In the genomic region with DNA sequence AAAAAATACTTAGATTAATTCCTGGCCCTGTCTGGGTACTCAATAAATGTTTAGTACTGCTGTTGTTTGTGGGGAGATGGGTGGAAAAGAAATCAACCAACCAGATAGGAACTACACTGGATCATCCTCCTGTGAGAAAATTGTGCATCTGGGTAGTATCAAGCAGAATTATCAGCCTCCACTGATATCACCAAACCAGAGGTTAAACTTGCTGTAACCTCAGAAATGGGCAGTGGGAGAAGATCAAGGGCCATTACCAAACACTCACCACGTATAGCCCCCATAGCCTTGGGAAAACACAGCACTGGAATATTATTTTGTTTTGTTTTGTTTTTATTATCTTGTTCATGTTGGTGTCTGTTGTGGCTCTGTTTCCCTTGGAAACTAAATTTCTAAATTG, we compare ENCODE assay signal across 24 cellular contexts.
"Had no signal": no experiment of that assay in that cellular context is flagged by ENCODE, and none has a peak within 500 bp of the region (broad histone marks: within the 10 kb centered on the region; RNA-seq: fewer than 3 reads in every experiment).

No MANE protein-coding gene starts in this region.

- H3K9me3 ChIP-seq: heart right ventricle, pancreas, testis, vagina had no signal

- H3K27me3 Mint-ChIP-seq: activated CD4-positive, alpha-beta memory T cell treated with anti-CD3 and anti-CD28 coated beads, Interleukin-2, amount 10 ng/mL, durations not matched to agents 7 days and 5 days; activated CD4-positive, alpha-beta T cell treated with anti-CD3 and anti-CD28 coated beads, Interleukin-2, amount 10 ng/mL, durations not matched to agents 24 days and 14 days; activated naive CD4-positive, alpha-beta T cell treated with anti-CD3 and anti-CD28 coated beads, Interleukin-2, amount 50 U/mL, for 24 hours; natural killer cell treated with Interleukin-12 subunit alpha and Interleukin-12 subunit beta and Interleukin-15 and Interleukin-18, amount 100 ng/mL, for 72 hours; type B pancreatic cell had no signal

- DNase-seq: activated CD4-positive, alpha-beta memory T cell treated with anti-CD3 and anti-CD28 coated beads, Interleukin-2, amount 10 ng/mL, durations not matched to agents 7 days and 5 days; activated CD4-positive, alpha-beta T cell treated with anti-CD3 and anti-CD28 coated beads, Interleukin-2, amount 10 ng/mL, durations not matched to agents 24 days and 14 days; activated gamma-delta T cell treated with Interleukin-2 at 50 U/mL for 16 hours; activated T-cell treated with anti-CD3 and anti-CD28 coated beads for 4 hours; foreskin fibroblast; heart right ventricle; kidney; midbrain; pancreas; stimulated activated CD4-positive, alpha-beta T cell treated with anti-CD3 and anti-CD28 coated beads, Interleukin-4, amount 100 ng/mL, for 1 hour; stimulated activated naive CD4-positive, alpha-beta T cell; testis had no signal

- ATAC-seq: activated CD4-positive, CD25-positive, alpha-beta regulatory T cell treated with anti-CD3 and anti-CD28 coated beads, Interleukin-2, amount 50 U/mL, for 24 hours; left lobe of liver; natural killer cell treated with Interleukin-12 subunit alpha and Interleukin-12 subunit beta and Interleukin-15 and Interleukin-18, amount 100 ng/mL, for 72 hours; pancreas had no signal

- H3K27ac ChIP-seq: coronary artery, epithelial cell of prostate, pancreas, testis, vagina, VCaP had no signal

- H3K4me3 Mint-ChIP-seq: activated CD4-positive, alpha-beta memory T cell treated with anti-CD3 and anti-CD28 coated beads, Interleukin-2, amount 10 ng/mL, durations not matched to agents 7 days and 5 days; activated CD4-positive, alpha-beta T cell treated with anti-CD3 and anti-CD28 coated beads, Interleukin-2, amount 10 ng/mL, durations not matched to agents 24 days and 14 days; activated naive CD4-positive, alpha-beta T cell treated with anti-CD3 and anti-CD28 coated beads, Interleukin-2, amount 50 U/mL, for 24 hours; activated T-helper 1 cell treated with anti-CD3 and anti-CD28 coated beads, Interleukin-12 subunit alpha, Interleukin-12 subunit beta, Interleukin-2, Interleukin-4 antibody, amounts not matched to agents 30 ng/mL and 10 ng/mL and 1 ng/mL, durations not matched to agents 14 hours and 24 hours and 36 hours; natural killer cell treated with Interleukin-12 subunit alpha and Interleukin-12 subunit beta and Interleukin-15 and Interleukin-18, amount 100 ng/mL, for 72 hours; T-helper 2 cell treated with Interferon-gamma antibody and Interleukin-4, amounts not matched to agents 5 μg/mL and 100 μg/mL, for 36 hours; type B pancreatic cell had no signal

- H3K4me3 ChIP-seq: coronary artery, heart right ventricle, lung, pancreas, testis, vagina had no signal

- H3K9me3 Mint-ChIP-seq: activated CD4-positive, alpha-beta T cell treated with anti-CD3 and anti-CD28 coated beads, Interleukin-2, amount 10 ng/mL, durations not matched to agents 24 days and 14 days; activated naive CD4-positive, alpha-beta T cell treated with anti-CD3 and anti-CD28 coated beads, Interleukin-2, amount 50 U/mL, for 24 hours; activated T-helper 1 cell treated with anti-CD3 and anti-CD28 coated beads, Interleukin-12 subunit alpha, Interleukin-12 subunit beta, Interleukin-2, Interleukin-4 antibody, amounts not matched to agents 30 ng/mL and 10 ng/mL and 1 ng/mL, durations not matched to agents 14 hours and 24 hours and 36 hours; natural killer cell treated with Interleukin-12 subunit alpha and Interleukin-12 subunit beta and Interleukin-15 and Interleukin-18, amount 100 ng/mL, for 72 hours; T-helper 2 cell treated with Interferon-gamma antibody and Interleukin-4, amounts not matched to agents 5 μg/mL and 100 μg/mL, for 36 hours; type B pancreatic cell had no signal

- H3K27ac Mint-ChIP-seq: activated CD4-positive, alpha-beta memory T cell treated with anti-CD3 and anti-CD28 coated beads, Interleukin-2, amount 10 ng/mL, durations not matched to agents 7 days and 5 days; activated CD4-positive, alpha-beta T cell treated with anti-CD3 and anti-CD28 coated beads, Interleukin-2, amount 10 ng/mL, durations not matched to agents 24 days and 14 days; activated naive CD4-positive, alpha-beta T cell treated with anti-CD3 and anti-CD28 coated beads, Interleukin-2, amount 50 U/mL, for 24 hours; activated T-helper 1 cell treated with anti-CD3 and anti-CD28 coated beads, Interleukin-12 subunit alpha, Interleukin-12 subunit beta, Interleukin-2, Interleukin-4 antibody, amounts not matched to agents 30 ng/mL and 10 ng/mL and 1 ng/mL, durations not matched to agents 14 hours and 24 hours and 36 hours; natural killer cell treated with Interleukin-12 subunit alpha and Interleukin-12 subunit beta and Interleukin-15 and Interleukin-18, amount 100 ng/mL, for 72 hours; T-helper 2 cell treated with Interferon-gamma antibody and Interleukin-4, amounts not matched to agents 5 μg/mL and 100 μg/mL, for 36 hours; type B pancreatic cell had no signal

- H3K36me3 Mint-ChIP-seq: natural killer cell treated with Interleukin-12 subunit alpha and Interleukin-12 subunit beta and Interleukin-15 and Interleukin-18, amount 100 ng/mL, for 72 hours had no signal

- H3K27me3 ChIP-seq: heart right ventricle, pancreas, testis, vagina had no signal
